Comparison of ENCODE assay signal across 8 cellular contexts in the genomic region with DNA sequence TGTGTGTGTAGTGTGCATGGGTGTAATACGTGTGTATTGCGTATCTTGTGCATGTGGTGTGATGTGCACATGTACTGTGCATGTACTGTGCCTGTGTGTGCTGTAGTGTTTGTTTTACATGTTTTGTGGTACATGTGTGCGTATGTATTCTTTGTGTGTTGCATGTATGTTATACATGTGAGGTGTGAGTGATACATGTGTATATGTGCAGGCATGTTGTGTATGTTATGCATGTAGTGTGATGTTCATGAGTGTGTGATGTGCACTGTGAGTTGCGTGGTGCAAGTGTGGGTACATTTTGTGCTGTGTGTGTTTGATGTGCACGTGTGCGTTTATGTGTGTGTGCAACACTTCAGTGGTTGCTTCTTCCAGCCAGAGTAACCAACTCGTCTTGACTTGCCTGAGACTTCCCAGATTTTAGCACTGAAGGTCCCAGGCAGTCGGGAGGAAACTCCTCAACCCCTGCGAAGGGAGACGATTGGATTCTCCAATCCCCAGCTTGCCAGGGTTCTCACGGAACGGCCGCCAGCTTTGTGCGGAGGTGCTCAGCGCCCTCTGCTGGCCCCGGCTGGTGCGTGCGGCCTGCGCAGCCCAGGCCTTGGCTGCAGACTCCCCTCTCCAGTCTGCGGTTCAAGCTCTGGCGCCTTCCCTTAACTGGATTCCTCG. TPM values are rescaled to one million over a fixed set of nuclear protein-coding genes. Genes with fewer than 3 reads are reported as not detected.
DNase-seq lines count a peak whose midpoint lies in the region; ATAC-seq and TF ChIP-seq lines count a peak whose summit lies in the region.

No MANE protein-coding gene starts in this region.

- H3K79me2 ChIP-seq in KMS-11 (ENCODE audit: insufficient read depth, low read depth) (no peaks in the 10 kb centered on the region), osteoblast (ENCODE audit: insufficient read depth, low read length) (no peaks in the 10 kb centered on the region)

- CTCF ChIA-PET in AG04449 (lab: Yijun Ruan, JAX) = interaction anchor here (0.6 to 18.2 kb wide), 40 partner anchors 8 to 376 kb away, joined by 3 to 364 read pairs (median 4); no protein-coding TSS in a partner anchor

- H3K4me3 ChIP-seq in AG04449 (ENCODE audit: low read depth, low read length) (peak overlapping the region; percentile 65), KMS-11 (IDR thresholded peaks at IDR 0.05; ENCODE audit: insufficient read depth, low read depth, low read length) (no peak overlapping the region), fibroblast of the aortic adventitia (ENCODE audit: low read depth, low read length) (no peak overlapping the region), osteoblast (ENCODE audit: insufficient read depth, low read length) (no peak overlapping the region), thoracic aorta (peak overlapping the region; percentile 65)

- H3K4me2 ChIP-seq in KMS-11 (no peak overlapping the region), osteoblast (ENCODE audit: insufficient read depth, low read length) (peak overlapping the region; percentile 60)

- H3K4me1 ChIP-seq in KMS-11 (ENCODE audit: low read depth, poor library complexity, severe bottlenecking) = no peaks in the 10 kb centered on the region
- peaks cover 46% of the 10 kb centered on the region for H3K4me1 ChIP-seq in osteoblast (ENCODE audit: insufficient read depth, low read length)
- peaks cover 11 to 49% of the 10 kb centered on the region in 2 donors for H3K4me1 ChIP-seq in thoracic aorta (ENCODE audit: control insufficient read depth in 1 of 2, low read depth in 2 of 2)

- no peak overlapping the region for H3K27ac ChIP-seq in KMS-11
- no peak overlapping the region for H3K27ac ChIP-seq in osteoblast (ENCODE audit: low read depth, low read length)
- H3K27ac ChIP-seq in thoracic aorta = no peak overlapping the region

- DNase-seq in AG04449 (ENCODE audit: low read depth, low spot score) (no peak), activated T-cell treated with anti-CD3 and anti-CD28 coated beads for 48 hours (ENCODE audit: low read depth) (peak; percentile 70), fibroblast of the aortic adventitia (ENCODE audit: low read depth) (peak; percentile 91), osteoblast (ENCODE audit: insufficient read length, low spot score, missing footprints) (peak; percentile 93), thoracic aorta (ENCODE audit: low spot score) (peak; percentile 29), NCI-H1092 (lab: John Stamatoyannopoulos, UW) (no peak)

- H3K27me3 ChIP-seq in KMS-11 (ENCODE audit: insufficient read depth, low read depth) (no peaks in the 10 kb centered on the region), osteoblast (ENCODE audit: insufficient read depth, low read length) (no peaks in the 10 kb centered on the region), thoracic aorta (replicated peaks; ENCODE audit: insufficient read depth) (no peaks in the 10 kb centered on the region)

- no peaks in the 10 kb centered on the region for H3K9me3 ChIP-seq in osteoblast (ENCODE audit: low read depth, low read length)
- no peaks in the 10 kb centered on the region for H3K9me3 ChIP-seq in thoracic aorta

- POLR2A ChIA-PET in AG04449 (lab: Yijun Ruan, JAX) = interaction anchor here (1.5 to 2.0 kb wide), 2 partner anchors 100 to 117 kb away, joined by 7 to 16 read pairs; no protein-coding TSS in a partner anchor

- H2AFZ ChIP-seq in KMS-11 (ENCODE audit: low read depth) (no peak overlapping the region), osteoblast (ENCODE audit: low read length) (no peak overlapping the region)

- H3K36me3 ChIP-seq in KMS-11 (ENCODE audit: insufficient read depth) (no peaks in the 10 kb centered on the region), osteoblast (ENCODE audit: insufficient read depth, low read length) (no peaks in the 10 kb centered on the region), thoracic aorta (no peaks in the 10 kb centered on the region)

- H4K20me1 ChIP-seq in KMS-11 (ENCODE audit: insufficient read depth) (no peaks in the 10 kb centered on the region), osteoblast (ENCODE audit: insufficient read depth, low read length) (no peaks in the 10 kb centered on the region)

- TF ChIP-seq CTCF in AG04449 (IDR thresholded peaks at IDR 0.05; ENCODE audit: insufficient read depth, low read length, missing control alignments) (peak; percentile 100), KMS-11 (conservative IDR thresholded peaks at IDR 0.05; ENCODE audit: low read depth, low read length) (peak; percentile 57; the same call in 1 of the 2 replicates), fibroblast of the aortic adventitia (IDR thresholded peaks at IDR 0.05; ENCODE audit: insufficient read depth, low read length) (peak; percentile 99), osteoblast (IDR thresholded peaks at IDR 0.05; ENCODE audit: extremely low read depth, low read depth, low read length) (peak; percentile 96), thoracic aorta (IDR thresholded peaks at IDR 0.05) (peak; percentile 96)

- H3K9ac ChIP-seq in KMS-11 = no peak overlapping the region

- peak; percentile 66 for ATAC-seq in GM19455 (IDR thresholded peaks at IDR 0.05; ENCODE audit: unreplicated experiment)
- no peak for ATAC-seq in thoracic aorta (ENCODE audit: insufficient number of reproducible peaks, low FRiP score, low read depth)

RNA-seq across cellular contexts. Expression of gene GALNT15, which starts 3.6 kb away (rescaled TPM):
- total RNA-seq in fibroblast of the aortic adventitia (ENCODE audit: low replicate concordance) (10.9 and 22.0 TPM in 2 replicates), osteoblast (6.5 and 7.1 TPM in 2 replicates), thoracic aorta (100 to 1,000 TPM; 157 to 167 TPM)

Comparison
In these comparisons a context has a peak if more than half of its experiments do, and no peak if none do; other contexts are left out.
1. DNase-seq: peak in activated T-cell treated with anti-CD3 and anti-CD28 coated beads for 48 hours (single experiment), fibroblast of the aortic adventitia (single experiment), osteoblast (single experiment) and thoracic aorta (single experiment); none in AG04449 (single experiment) and NCI-H1092 (single experiment).
2. H3K4me3 ChIP-seq: peak in AG04449 (single experiment) and thoracic aorta (single experiment); none in KMS-11 (single experiment), fibroblast of the aortic adventitia (single experiment) and osteoblast (single experiment).
3. Peak in every context shown above with its lines, with median percentiles within 50 percentile points of each other: CTCF ChIP-seq.